8 cellular contexts compared by ENCODE assay signal in the genomic region with DNA sequence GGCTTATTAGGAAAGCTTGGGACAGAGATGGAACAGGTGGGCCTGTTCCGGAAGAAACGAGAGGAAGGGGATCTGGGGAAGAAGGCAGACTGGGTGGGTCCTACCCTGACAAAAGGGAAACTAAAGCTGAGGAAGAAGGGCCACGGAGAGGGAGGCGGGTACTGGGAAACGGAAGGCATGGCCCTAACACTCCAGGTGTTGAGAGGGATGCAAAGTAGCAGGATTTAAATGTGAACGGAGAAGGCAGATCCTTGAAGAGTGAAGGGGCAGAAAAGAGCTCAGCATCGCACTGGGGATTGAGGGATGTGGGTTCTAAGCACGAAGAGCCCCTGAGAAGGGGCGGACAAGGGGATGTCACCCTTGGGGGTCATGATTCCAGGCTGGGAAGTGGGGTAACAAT. TPM values are rescaled to one million over a fixed set of nuclear protein-coding genes. Genes with fewer than 3 reads are reported as not detected.
DNase-seq lines count a peak whose midpoint lies in the region; ATAC-seq and TF ChIP-seq lines count a peak whose summit lies in the region.

No MANE protein-coding gene starts in this region.

- H3K27ac Mint-ChIP-seq in activated naive CD4-positive, alpha-beta T cell treated with anti-CD3 and anti-CD28 coated beads for 36 hours: no peak overlapping the region
- peak overlapping the region; percentile 74 for H3K27ac Mint-ChIP-seq in stimulated activated naive B cell treated with anti-CD40 and anti-IgM and Interleukin-4, amounts not matched to agents 10 μg/mL and 1 μg/mL and 100 μg/mL, for 72 hours

- peaks cover 47% of the 10 kb centered on the region for H3K4me1 Mint-ChIP-seq in activated naive CD4-positive, alpha-beta T cell treated with anti-CD3 and anti-CD28 coated beads for 36 hours (ENCODE audit: low read depth)
- H3K4me1 Mint-ChIP-seq in stimulated activated naive B cell treated with anti-CD40 and anti-IgM and Interleukin-4, amounts not matched to agents 10 μg/mL and 1 μg/mL and 100 μg/mL, for 72 hours: peaks cover 28 to 38% of the 10 kb centered on the region in 2 donors

- no peak for DNase-seq in activated naive CD4-positive, alpha-beta T cell treated with anti-CD3 and anti-CD28 coated beads for 36 hours
- no peak for DNase-seq in activated naive CD4-positive, alpha-beta T cell treated with anti-CD3 and anti-CD28 coated beads, Interleukin-2, amount 50 U/mL, for 16 hours
- DNase-seq in stimulated activated naive B cell treated with anti-CD40 and anti-IgM and Interleukin-4, amounts not matched to agents 10 μg/mL and 1 μg/mL and 100 μg/mL, for 72 hours: no peak
- DNase-seq in NCI-H2029 (lab: John Stamatoyannopoulos, UW): no peak

- H3K9me3 Mint-ChIP-seq in activated naive CD4-positive, alpha-beta T cell treated with anti-CD3 and anti-CD28 coated beads for 36 hours: no peaks in the 10 kb centered on the region
- H3K9me3 Mint-ChIP-seq in stimulated activated naive B cell treated with anti-CD40 and anti-IgM and Interleukin-4, amounts not matched to agents 10 μg/mL and 1 μg/mL and 100 μg/mL, for 72 hours: no peaks in the 10 kb centered on the region

- H3K4me3 Mint-ChIP-seq in activated naive CD4-positive, alpha-beta T cell treated with anti-CD3 and anti-CD28 coated beads for 36 hours: peak overlapping the region; percentile 84
- H3K4me3 Mint-ChIP-seq in stimulated activated naive B cell treated with anti-CD40 and anti-IgM and Interleukin-4, amounts not matched to agents 10 μg/mL and 1 μg/mL and 100 μg/mL, for 72 hours: peak overlapping the region; percentile 89 to 94

- no peak for ATAC-seq in stimulated activated naive B cell treated with anti-CD40 and anti-IgM and Interleukin-4, amounts not matched to agents 10 μg/mL and 1 μg/mL and 100 μg/mL, for 72 hours (replicated peaks)
- no peak for ATAC-seq in GM21619 (IDR thresholded peaks at IDR 0.05; ENCODE audit: unreplicated experiment)
- ATAC-seq in HG02759 (IDR thresholded peaks at IDR 0.05; ENCODE audit: unreplicated experiment): no peak

- H3K4me3 ChIP-seq in iPS-11a (ENCODE audit: low read depth, low read length): peak overlapping the region; percentile 67

- intact Hi-C loops in activated naive CD4-positive, alpha-beta T cell treated with anti-CD3 and anti-CD28 coated beads for 36 hours (cut with micrococcal nuclease): loop anchor here (1.0 to 10.0 kb wide), 7 partner anchors 16 to 998 kb away; a partner anchor contains a TSS

- peaks cover 5% of the 10 kb centered on the region for H3K36me3 Mint-ChIP-seq in activated naive CD4-positive, alpha-beta T cell treated with anti-CD3 and anti-CD28 coated beads for 36 hours (ENCODE audit: low read depth)
- H3K36me3 Mint-ChIP-seq in stimulated activated naive B cell treated with anti-CD40 and anti-IgM and Interleukin-4, amounts not matched to agents 10 μg/mL and 1 μg/mL and 100 μg/mL, for 72 hours: peaks cover 7 to 15% of the 10 kb centered on the region in 2 donors

- H3K27ac ChIP-seq in VCaP: peak overlapping the region; percentile 70

- H3K27me3 Mint-ChIP-seq in activated naive CD4-positive, alpha-beta T cell treated with anti-CD3 and anti-CD28 coated beads for 36 hours (ENCODE audit: low read depth): no peaks in the 10 kb centered on the region
- H3K27me3 Mint-ChIP-seq in stimulated activated naive B cell treated with anti-CD40 and anti-IgM and Interleukin-4, amounts not matched to agents 10 μg/mL and 1 μg/mL and 100 μg/mL, for 72 hours: no peaks in the 10 kb centered on the region

- CTCF ChIA-PET in activated naive CD4-positive, alpha-beta T cell treated with anti-CD3 and anti-CD28 coated beads for 36 hours (lab: Charles Lee): interaction anchor here (0.6 kb wide), 1 partner anchor 171 kb away, joined by 3 read pairs; no protein-coding TSS in a partner anchor

- no peak for TF ChIP-seq CTCF in VCaP (conservative IDR thresholded peaks at IDR 0.05)

RNA-seq across cellular contexts. Expression of a gene that starts 0.7 kb away (rescaled TPM):
- 1 to 10 TPM; 7.7 to 9.7 TPM for total RNA-seq in activated naive CD4-positive, alpha-beta T cell treated with anti-CD3 and anti-CD28 coated beads for 36 hours
